ENCODE assay signal across 1 cellular context in genomic region chr19:4328991-4329681, GRCh38.
TF ChIP-seq lines count a peak whose summit lies in the region.

No MANE protein-coding gene starts in this region.

TF ChIP-seq in H1, 55 proteins besides CTCF, POLR2A, EP300 and RAD21:
- TF ChIP-seq TAF1 (IDR thresholded peaks at IDR 0.05; ENCODE audit: low read depth, low read length) (peak; percentile 9; the same call in 1 of the 2 replicates), KDM1A (IDR thresholded peaks at IDR 0.05; ENCODE audit: borderline replicate concordance, low read length) (peak; percentile 39; the same call in 1 of the 2 replicates), SP1 (IDR thresholded peaks at IDR 0.05; ENCODE audit: low read depth, low read length) (peak; percentile 32; the same call in 1 of the 2 replicates)
TF ChIP-seq in H1: peak in this region for 3; not testable (repeated sequence) for 52.
